19 cellular contexts compared by ENCODE assay signal in the genomic region with DNA sequence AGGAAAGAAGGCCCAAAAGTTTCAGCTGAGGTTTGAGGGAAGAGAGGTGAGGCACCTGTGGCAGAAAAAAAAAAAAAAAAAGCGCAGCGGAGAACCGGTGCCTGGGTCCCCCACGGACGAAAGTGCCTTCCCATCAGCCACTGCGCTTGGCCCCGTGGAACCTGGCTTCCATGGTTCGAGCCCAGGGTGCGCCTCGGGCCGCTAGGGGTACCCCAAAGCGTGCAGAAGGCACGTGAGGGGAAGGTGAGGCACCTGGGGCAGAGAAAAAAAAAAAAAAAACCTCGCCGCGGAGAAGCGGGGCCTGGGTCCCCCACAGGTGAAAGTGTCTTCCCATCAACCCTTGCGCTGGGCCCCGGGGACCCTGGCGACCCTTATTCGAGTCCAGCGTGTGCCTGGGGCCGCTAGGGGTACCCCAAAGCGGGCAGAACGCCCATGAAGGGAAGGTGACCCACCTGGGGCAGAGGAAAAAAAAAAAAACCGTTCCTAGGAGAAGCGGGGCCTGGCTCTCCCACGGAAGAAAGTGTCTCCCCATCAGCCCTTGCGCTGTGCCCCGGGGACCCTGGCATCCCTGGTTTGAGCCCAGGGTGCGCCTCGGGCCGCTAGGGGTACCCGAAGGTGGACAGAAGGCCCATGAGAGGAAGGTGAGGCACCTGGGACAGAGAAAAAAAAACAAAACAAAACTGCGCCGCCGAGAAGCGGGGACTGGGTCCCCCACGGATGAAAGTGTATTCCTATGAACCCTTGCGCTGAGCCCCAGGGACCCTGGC.
"Had no signal": no experiment of that assay in that cellular context is flagged by ENCODE, and none has a peak within 500 bp of the region (broad histone marks: within the 10 kb centered on the region; RNA-seq: fewer than 3 reads in every experiment).

No MANE protein-coding gene starts in this region.

- H3K4me1 ChIP-seq: colonic mucosa, esophagus muscularis mucosa, foreskin keratinocyte, gastroesophageal sphincter, heart right ventricle, left lung, lower lobe of right lung had no signal

- H3K27me3 Mint-ChIP-seq: naive B cell had no signal

- H3K4me3 Mint-ChIP-seq: dendritic cell treated with granulocyte-macrophage colony-stimulating factor and Interleukin-4, amounts not matched to agents 40 ng/mL and 50 ng/mL, for 4 days; mesothelial cell of epicardium; naive B cell had no signal

- ATAC-seq: foreskin keratinocyte, gastroesophageal sphincter, heart right ventricle, left cardiac atrium, left lung, left ventricle myocardium superior, lower lobe of right lung, mucosa of descending colon had no signal

- H3K27ac ChIP-seq: colonic mucosa, dorsolateral prefrontal cortex, esophagus muscularis mucosa, foreskin keratinocyte, gastroesophageal sphincter, heart right ventricle, left lung, lower lobe of right lung had no signal

- H3K36me3 Mint-ChIP-seq: naive B cell had no signal

- H3K4me3 ChIP-seq: colonic mucosa, dorsolateral prefrontal cortex, esophagus muscularis mucosa, gastroesophageal sphincter, heart right ventricle, left lung, lower lobe of right lung, mucosa of descending colon had no signal

- H3K27ac Mint-ChIP-seq: dendritic cell treated with granulocyte-macrophage colony-stimulating factor and Interleukin-4, amounts not matched to agents 40 ng/mL and 50 ng/mL, for 4 days; mesothelial cell of epicardium; naive B cell had no signal

- H3K27me3 ChIP-seq: colonic mucosa, dorsolateral prefrontal cortex, esophagus muscularis mucosa, foreskin keratinocyte, gastroesophageal sphincter, heart right ventricle, left lung had no signal

- H3K9me3 ChIP-seq: colonic mucosa, esophagus muscularis mucosa, lower lobe of right lung, mucosa of descending colon had no signal

- H3K4me1 Mint-ChIP-seq: mesothelial cell of epicardium, naive B cell had no signal

- DNase-seq: colonic mucosa; cortex of kidney; dorsolateral prefrontal cortex; effector CD4-positive, alpha-beta T cell; effector memory CD4-positive, alpha-beta T cell; foreskin keratinocyte; heart right ventricle; hippocampal formation; left cardiac atrium; left lung; left ventricle myocardium superior; lower lobe of right lung; mesenchymal stem cell; naive B cell had no signal

- H3K36me3 ChIP-seq: colonic mucosa, esophagus muscularis mucosa, gastroesophageal sphincter, heart right ventricle, left lung, lower lobe of right lung had no signal
